8 cellular contexts compared by ENCODE assay signal in the genomic region with DNA sequence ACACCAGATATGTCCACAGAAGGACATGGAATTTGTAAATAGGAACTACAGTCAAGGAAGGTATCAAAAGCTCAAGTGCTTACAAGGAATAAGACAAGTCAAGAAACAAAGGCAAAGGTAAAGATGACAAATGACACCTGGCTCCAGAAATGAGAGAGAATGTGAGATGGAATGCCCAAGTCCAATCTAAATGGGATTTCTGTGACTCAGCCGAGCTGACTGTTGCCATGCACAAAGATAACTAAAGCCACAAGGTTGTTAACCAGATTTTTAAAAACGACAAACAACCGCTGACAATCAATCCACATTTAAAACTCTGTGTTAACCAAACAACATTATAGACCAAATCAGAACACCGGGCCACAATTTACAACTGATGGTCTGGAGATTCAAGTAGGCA. TPM values are rescaled to one million over a fixed set of nuclear protein-coding genes. Genes with fewer than 3 reads are reported as not detected.
DNase-seq lines count a peak whose midpoint lies in the region; ATAC-seq and TF ChIP-seq lines count a peak whose summit lies in the region.

No MANE protein-coding gene starts in this region.

- no peak for DNase-seq in T-helper 1 cell
- peak; percentile 34 for DNase-seq in fibroblast of the aortic adventitia (ENCODE audit: low read depth)
- DNase-seq in sigmoid colon, result no peak
- DNase-seq in NCI-H187 (lab: John Stamatoyannopoulos, UW), result no peak
- DNase-seq in activated CD4-positive, alpha-beta T cell treated with anti-CD3 and anti-CD28 coated beads for 48 hours, result no peak
- no peak for DNase-seq in LoVo (ENCODE audit: low spot score)

- H3K4me1 ChIP-seq in sigmoid colon, result peaks cover 0 to 28% (median 13%) of the 10 kb centered on the region in 4 donors

- no peaks in the 10 kb centered on the region for H3K27me3 ChIP-seq in sigmoid colon

- H3K27me3 Mint-ChIP-seq in T-helper 1 cell treated with Interleukin-12 subunit alpha and Interleukin-12 subunit beta and Interleukin-4 antibody, amounts not matched to agents 30 μg/mL and 1 μg/mL, for 36 hours (ENCODE audit: low read depth), result no peaks in the 10 kb centered on the region

- peaks cover 19% of the 10 kb centered on the region for H3K36me3 Mint-ChIP-seq in T-helper 1 cell treated with Interleukin-12 subunit alpha and Interleukin-12 subunit beta and Interleukin-4 antibody, amounts not matched to agents 30 μg/mL and 1 μg/mL, for 36 hours (ENCODE audit: low read depth)

- peak overlapping the region; percentile 94 for H3K27ac Mint-ChIP-seq in T-helper 1 cell treated with Interleukin-12 subunit alpha and Interleukin-12 subunit beta and Interleukin-4 antibody, amounts not matched to agents 30 μg/mL and 1 μg/mL, for 36 hours

- WGBS in sigmoid colon, 2 donors, result 3 to 29% methylated on average over 4 of the region's 4 CpGs

- intact Hi-C loops in sigmoid colon (cut with DNase I), result loop anchor here (5.0 to 10.0 kb wide), 3 partner anchors 361 to 919 kb away; partner anchors contain the start of genes ATP10D and OCIAD1

- no peak for TF ChIP-seq CTCF in fibroblast of the aortic adventitia (IDR thresholded peaks at IDR 0.05; ENCODE audit: insufficient read depth, low read length)
- no peak for TF ChIP-seq CTCF in sigmoid colon (IDR thresholded peaks at IDR 0.05)

- peak; percentile 7; the same call in 1 of the 3 replicates for ATAC-seq in SK-N-SH treated with all-trans-retinoic acid at 6 μM for 48 hours

- TF ChIP-seq EP300 in sigmoid colon (IDR thresholded peaks at IDR 0.05), result no peak

- peak overlapping the region; percentile 92 for H3K4me3 Mint-ChIP-seq in T-helper 1 cell treated with Interleukin-12 subunit alpha and Interleukin-12 subunit beta and Interleukin-4 antibody, amounts not matched to agents 30 μg/mL and 1 μg/mL, for 36 hours

- peak overlapping the region in 1 of 4 donors; percentile 81 for H3K27ac ChIP-seq in sigmoid colon

- H3K9me3 Mint-ChIP-seq in T-helper 1 cell treated with Interleukin-12 subunit alpha and Interleukin-12 subunit beta and Interleukin-4 antibody, amounts not matched to agents 30 μg/mL and 1 μg/mL, for 36 hours, result peaks cover 8% of the 10 kb centered on the region

- H3K4me3 ChIP-seq in fibroblast of the aortic adventitia (ENCODE audit: low read depth, low read length) (peak overlapping the region; percentile 95), sigmoid colon (peak overlapping the region; percentile 75 to 87 (median 82))

- TF ChIP-seq POLR2A in sigmoid colon (IDR thresholded peaks at IDR 0.05), result no peak

- no peaks in the 10 kb centered on the region for H3K9me3 ChIP-seq in sigmoid colon

- H3K4me1 Mint-ChIP-seq in T-helper 1 cell treated with Interleukin-12 subunit alpha and Interleukin-12 subunit beta and Interleukin-4 antibody, amounts not matched to agents 30 μg/mL and 1 μg/mL, for 36 hours (ENCODE audit: low read depth), result peaks cover 27% of the 10 kb centered on the region

- H3K36me3 ChIP-seq in sigmoid colon, result peaks cover 0 to 25% (median 2%) of the 10 kb centered on the region in 4 donors

TF ChIP-seq in SK-N-SH treated with all-trans-retinoic acid at 6 μM for 48 hours, 23 proteins besides CTCF, POLR2A, EP300 and RAD21:
- TF ChIP-seq GLIS3 (CRISPR knock-in tag; IDR thresholded peaks at IDR 0.05), result no peak
- no peak for TF ChIP-seq TSHZ2 (CRISPR knock-in tag; IDR thresholded peaks at IDR 0.05)
- no peak for TF ChIP-seq ARNTL (CRISPR knock-in tag; IDR thresholded peaks at IDR 0.05; ENCODE audit: borderline replicate concordance, low read depth)
- TF ChIP-seq PPARA (CRISPR knock-in tag; IDR thresholded peaks at IDR 0.05; ENCODE audit: borderline replicate concordance), result no peak
- TF ChIP-seq OSR1 (CRISPR knock-in tag; IDR thresholded peaks at IDR 0.05), result no peak
- TF ChIP-seq TCF4 (CRISPR knock-in tag; IDR thresholded peaks at IDR 0.05; ENCODE audit: borderline replicate concordance), result no peak
- no peak for TF ChIP-seq ZFP30 (CRISPR knock-in tag; IDR thresholded peaks at IDR 0.05)
- TF ChIP-seq, protein P1, sequence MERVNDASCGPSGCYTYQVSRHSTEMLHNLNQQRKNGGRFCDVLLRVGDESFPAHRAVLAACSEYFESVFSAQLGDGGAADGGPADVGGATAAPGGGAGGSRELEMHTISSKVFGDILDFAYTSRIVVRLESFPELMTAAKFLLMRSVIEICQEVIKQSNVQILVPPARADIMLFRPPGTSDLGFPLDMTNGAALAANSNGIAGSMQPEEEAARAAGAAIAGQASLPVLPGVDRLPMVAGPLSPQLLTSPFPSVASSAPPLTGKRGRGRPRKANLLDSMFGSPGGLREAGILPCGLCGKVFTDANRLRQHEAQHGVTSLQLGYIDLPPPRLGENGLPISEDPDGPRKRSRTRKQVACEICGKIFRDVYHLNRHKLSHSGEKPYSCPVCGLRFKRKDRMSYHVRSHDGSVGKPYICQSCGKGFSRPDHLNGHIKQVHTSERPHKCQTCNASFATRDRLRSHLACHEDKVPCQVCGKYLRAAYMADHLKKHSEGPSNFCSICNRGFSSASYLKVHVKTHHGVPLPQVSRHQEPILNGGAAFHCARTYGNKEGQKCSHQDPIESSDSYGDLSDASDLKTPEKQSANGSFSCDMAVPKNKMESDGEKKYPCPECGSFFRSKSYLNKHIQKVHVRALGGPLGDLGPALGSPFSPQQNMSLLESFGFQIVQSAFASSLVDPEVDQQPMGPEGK (CRISPR knock-in tag; IDR thresholded peaks at IDR 0.05; ENCODE audit: borderline replicate concordance), result no peak
- no peak for TF ChIP-seq ISL1 (CRISPR knock-in tag; IDR thresholded peaks at IDR 0.05)
- no peak for TF ChIP-seq CREB5 (CRISPR knock-in tag; IDR thresholded peaks at IDR 0.05; ENCODE audit: low read depth)
- TF ChIP-seq CSRNP3 (CRISPR knock-in tag; IDR thresholded peaks at IDR 0.05), result no peak
- TF ChIP-seq ZNF565 (CRISPR knock-in tag; conservative IDR thresholded peaks at IDR 0.05; ENCODE audit: low read depth), result no peak
- no peak for TF ChIP-seq SNAI2 (CRISPR knock-in tag; IDR thresholded peaks at IDR 0.05)
- TF ChIP-seq CSDC2 (CRISPR knock-in tag; IDR thresholded peaks at IDR 0.05), result no peak
- TF ChIP-seq ESRRG (CRISPR knock-in tag; IDR thresholded peaks at IDR 0.05), result no peak
- TF ChIP-seq ZNF8 (CRISPR knock-in tag; IDR thresholded peaks at IDR 0.05), result no peak
TF ChIP-seq in SK-N-SH treated with all-trans-retinoic acid at 6 μM for 48 hours: peak in this region for 0.

RNA-seq across cellular contexts. Expression of gene NFXL1, which starts 1.1 kb away (rescaled TPM):
- total RNA-seq in fibroblast of the aortic adventitia (ENCODE audit: low replicate concordance) (7.1 and 9.0 TPM in 2 replicates), sigmoid colon (10 to 100 TPM in 3 of 4 donors, 1 to 10 TPM in 1; 8.0 to 20.5 (median 15.8) TPM)
- 1 to 10 TPM; 1.8 to 4.8 (median 3.7) TPM for polyA plus RNA-seq in sigmoid colon
